In the genomic region with DNA sequence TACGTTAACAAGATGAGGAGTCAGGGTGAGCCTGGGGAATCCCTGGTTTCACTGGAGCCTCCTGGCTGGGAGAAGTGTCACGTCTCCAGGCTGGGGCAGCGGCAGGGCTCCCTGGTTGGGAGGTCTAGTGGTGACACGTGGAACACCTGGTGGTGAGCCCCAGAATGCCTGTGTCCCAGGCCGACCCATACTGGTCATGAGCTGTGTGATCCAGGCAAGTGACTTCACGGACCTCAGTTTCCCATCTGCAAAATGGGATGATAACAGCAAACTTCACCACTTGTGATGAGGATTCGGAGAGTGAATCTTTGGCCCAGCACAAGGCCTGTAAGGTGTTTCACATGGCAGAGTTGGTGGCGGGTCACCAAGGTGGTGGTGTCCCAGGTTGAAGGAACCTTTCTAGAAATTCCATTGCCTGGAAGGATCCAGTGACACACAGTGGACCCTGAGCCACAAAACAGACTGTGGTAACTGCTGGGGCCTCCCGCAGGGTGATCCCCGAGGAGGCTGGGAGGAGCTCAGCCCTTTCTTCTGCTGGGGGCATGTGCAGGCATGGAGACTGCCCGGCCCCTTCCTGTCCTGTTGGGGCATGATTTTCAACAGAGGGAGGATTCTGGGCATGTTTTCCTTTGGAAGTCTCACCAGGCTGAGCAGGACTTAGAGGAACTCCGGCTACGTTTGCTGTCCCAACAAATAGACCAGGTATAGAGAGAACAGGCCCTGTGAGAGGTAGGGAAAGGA, we compare ENCODE assay signal across 16 cellular contexts.
A peak's percentile ranks its signal among the peaks of the same experiment; 100 is the strongest.
DNase-seq lines count a peak whose midpoint lies in the region; ATAC-seq, FAIRE-seq and TF ChIP-seq lines count a peak whose summit lies in the region.
"Had no signal": no experiment of that assay in that cellular context is flagged by ENCODE, and none has a peak within 500 bp of the region (broad histone marks: within the 10 kb centered on the region; RNA-seq: fewer than 3 reads in every experiment).

No MANE protein-coding gene starts in this region.

- TF ChIP-seq EP300 in A549 (IDR thresholded peaks at IDR 0.05): no peak

- H3K4me3 ChIP-seq in A549 (no peak overlapping the region), Panc1 (ENCODE audit: low read depth in 2 of 2, low read length in 2 of 2) (no peak overlapping the region)
- H3K4me3 ChIP-seq: lung, psoas muscle had no signal

- H3K4me3 Mint-ChIP-seq in osteocyte (ENCODE audit: unreplicated experiment) (no peak overlapping the region), natural killer cell (no peak overlapping the region)
- H3K4me3 Mint-ChIP-seq: activated CD4-positive, alpha-beta T cell treated with anti-CD3 and anti-CD28 coated beads, Interleukin-2, amount 10 ng/mL, durations not matched to agents 24 days and 14 days had no signal

- ATAC-seq in A549 (no peak), Panc1 (no peak), esophagus mucosa (peak; percentile 72), natural killer cell (no peak), GM21619 (IDR thresholded peaks at IDR 0.05; ENCODE audit: unreplicated experiment) (no peak), HG03520 (IDR thresholded peaks at IDR 0.05; ENCODE audit: unreplicated experiment) (no peak)
- ATAC-seq: psoas muscle had no signal

- H3K27ac ChIP-seq in A549 (peak overlapping the region; percentile 99 to 100), Panc1 (ENCODE audit: low read length) (peak overlapping the region; percentile 76)
- H3K27ac ChIP-seq: psoas muscle had no signal

- no peaks in the 10 kb centered on the region for H3K27me3 ChIP-seq in Panc1 (ENCODE audit: control insufficient read depth, insufficient read depth, low read length)
- H3K27me3 ChIP-seq: BE2C had no signal

- no peaks in the 10 kb centered on the region for H3K36me3 ChIP-seq in Panc1 (ENCODE audit: control insufficient read depth, insufficient read depth, low read length)
- H3K36me3 ChIP-seq: BE2C had no signal

- H3K9me3 Mint-ChIP-seq in osteocyte (ENCODE audit: unreplicated experiment) (peaks cover 12% of the 10 kb centered on the region), natural killer cell (no peaks in the 10 kb centered on the region)

- in situ Hi-C loops in Panc1 (cut with HindIII; ENCODE audit: low pct_unique_long_range_greater_than_20kb, low sequenced_read_pairs): no loop called here

- no TSS peak for BruUV-seq in Panc1 (replicated peaks; lab: Mats Ljungman, UMichigan)

- DNase-seq in A549 (ENCODE audit: low read depth in 1 of 2, low spot score in 1 of 2) (no peak), Panc1 (ENCODE audit: low read depth, low spot score) (no peak), osteocyte (ENCODE audit: extremely low spot score, unreplicated experiment) (no peak), natural killer cell (no peak), GM03348 (ENCODE audit: low spot score) (no peak)
- DNase-seq: activated CD4-positive, alpha-beta T cell treated with anti-CD3 and anti-CD28 coated beads, Interleukin-2, amount 10 ng/mL, durations not matched to agents 24 days and 14 days; activated effector memory CD4-positive, alpha-beta T cell treated with anti-CD3 and anti-CD28 coated beads, Interleukin-2, amount 50 U/mL, for 16 hours; BE2C; NCI-H1417 treated with DMSO at 0.1 percent for 48 hours; psoas muscle; substantia nigra had no signal

- TF ChIP-seq CTCF in A549 (IDR thresholded peaks at IDR 0.05): no peak
- TF ChIP-seq CTCF in Panc1 (IDR thresholded peaks at IDR 0.05): no peak
- no peak for TF ChIP-seq CTCF in osteocyte (IDR thresholded peaks at IDR 0.05)
- TF ChIP-seq CTCF in natural killer cell (IDR thresholded peaks at IDR 0.05): no peak

- H3K4me1 ChIP-seq in A549 (peaks cover 60% of the 10 kb centered on the region), Panc1 (ENCODE audit: control insufficient read depth, insufficient read depth, low read length) (peaks cover 34% of the 10 kb centered on the region)

- 95% methylated on average over 13 of the region's 13 CpGs for whole genome bisulfite sequencing in A549 (ENCODE audit: missing lambda C conversion rate)

- no peaks in the 10 kb centered on the region for H3K27me3 Mint-ChIP-seq in osteocyte (ENCODE audit: unreplicated experiment)
- peaks cover 0 to 10% of the 10 kb centered on the region in 2 donors for H3K27me3 Mint-ChIP-seq in natural killer cell (ENCODE audit: low read depth in 2 of 2)

- intact Hi-C loops in Panc1 (cut with micrococcal nuclease; ENCODE audit: unreplicated experiment): no loop called here
- intact Hi-C loops in natural killer cell (cut with micrococcal nuclease): no loop called here

- CTCF ChIA-PET in A549 (lab: Yijun Ruan, JAX) (interaction anchor here (0.9 to 3.4 kb wide), 9 partner anchors 8 to 279 kb away, joined by 3 to 14 read pairs (median 4); no protein-coding TSS in a partner anchor), Panc1 (lab: Charles Lee) (no interaction called here)

- H3K27ac Mint-ChIP-seq in osteocyte (ENCODE audit: unreplicated experiment) (peak overlapping the region; percentile 92), natural killer cell (no peak overlapping the region)
- H3K27ac Mint-ChIP-seq: activated CD4-positive, alpha-beta T cell treated with anti-CD3 and anti-CD28 coated beads, Interleukin-2, amount 10 ng/mL, durations not matched to agents 24 days and 14 days had no signal

- H3K4me1 Mint-ChIP-seq in osteocyte (ENCODE audit: unreplicated experiment): peaks cover 69% of the 10 kb centered on the region
- H3K4me1 Mint-ChIP-seq in natural killer cell: peaks cover 0 to 20% of the 10 kb centered on the region in 2 donors

- TF ChIP-seq POLR2A in A549 (IDR thresholded peaks at IDR 0.05; ENCODE audit: low read length): no peak

- TF ChIP-seq RAD21 in A549 (conservative IDR thresholded peaks at IDR 0.05 in 1 of 2, IDR thresholded peaks at IDR 0.05 in 1 of 2): no peak

- no peak for FAIRE-seq in A549 (lab: Jason Lieb, UNC)
- FAIRE-seq: frontal cortex had no signal

- no peak overlapping the region for H3K4me2 ChIP-seq in A549

- POLR2A ChIA-PET in A549 (lab: Yijun Ruan, JAX) (interaction anchor here (1.0 to 4.6 kb wide), 3 partner anchors 156 to 192 kb away, joined by 3 to 93 read pairs (median 3); a partner anchor contains a TSS), Panc1 (lab: Charles Lee) (no interaction called here)

- no peaks in the 10 kb centered on the region for H3K36me3 Mint-ChIP-seq in osteocyte (ENCODE audit: unreplicated experiment)
- peaks cover 5% of the 10 kb centered on the region for H3K36me3 Mint-ChIP-seq in natural killer cell

- H3K9me3 ChIP-seq in A549 (peaks cover 16% of the 10 kb centered on the region), Panc1 (ENCODE audit: control insufficient read depth, insufficient read depth, low read depth, low read length) (peaks cover 3% of the 10 kb centered on the region; the same call in 1 of the 2 replicates)
- H3K9me3 ChIP-seq: BE2C had no signal

TF ChIP-seq in A549, 52 proteins besides CTCF, POLR2A, EP300 and RAD21:
- TF ChIP-seq KDM1A (IDR thresholded peaks at IDR 0.05; ENCODE audit: low read depth) (0 out of 2 replicates have a peak, but pooled peaks have one; percentile 28), MAFK (IDR thresholded peaks at IDR 0.05; ENCODE audit: partially characterized antibody) (no peak), CHD4 (IDR thresholded peaks at IDR 0.05; ENCODE audit: borderline replicate concordance) (0 out of 2 replicates have a peak, but pooled peaks have one; percentile 34)
